In the genomic region with DNA sequence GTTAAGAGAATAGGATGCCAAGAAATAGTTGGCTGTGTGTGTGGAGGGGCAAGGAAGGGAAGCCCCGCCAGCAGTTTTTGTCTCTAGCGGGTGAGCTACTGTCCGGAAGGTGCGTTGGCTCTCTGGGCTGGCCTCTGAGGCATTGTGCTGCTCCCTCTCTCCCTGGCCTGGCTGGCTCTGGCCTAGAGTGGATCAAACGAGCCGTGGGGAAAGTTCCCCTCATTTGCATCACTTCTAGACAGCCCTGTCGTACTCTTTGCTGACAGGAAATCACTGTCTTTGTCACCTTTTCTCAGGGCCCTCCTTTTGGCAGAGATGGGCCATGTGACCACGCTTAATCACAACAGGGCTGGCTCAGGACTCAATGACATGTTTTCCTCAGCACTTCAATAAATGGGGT, we compare ENCODE assay signal across 8 cellular contexts.
DNase-seq lines count a peak whose midpoint lies in the region; ATAC-seq, FAIRE-seq and TF ChIP-seq lines count a peak whose summit lies in the region.

No MANE protein-coding gene starts in this region.

- H3K27me3 Mint-ChIP-seq in astrocyte (ENCODE audit: low read depth, unreplicated experiment), result no peaks in the 10 kb centered on the region

- H3K36me3 ChIP-seq in astrocyte (ENCODE audit: insufficient read depth, low read length) (no peaks in the 10 kb centered on the region), left lung (no peaks in the 10 kb centered on the region)

- FAIRE-seq in astrocyte (lab: Jason Lieb, UNC), result peak; percentile 9

- no peaks in the 10 kb centered on the region for H4K20me1 ChIP-seq in astrocyte (ENCODE audit: insufficient read depth, low read length)

- H3K4me1 ChIP-seq in astrocyte (ENCODE audit: insufficient read depth, low read length), result peaks cover 35% of the 10 kb centered on the region
- H3K4me1 ChIP-seq in left lung, result peaks cover 0 to 9% of the 10 kb centered on the region in 2 donors

- intact Hi-C loops in left lung (cut with DNase I), result no loop called here

- H3K9me3 Mint-ChIP-seq in astrocyte (ENCODE audit: unreplicated experiment), result no peaks in the 10 kb centered on the region

- DNase-seq in astrocyte (ENCODE audit: low read depth) (peak; percentile 59), left lung (peak; percentile 36 to 45), NCI-H2029 (lab: John Stamatoyannopoulos, UW) (no peak), mesenteric fat pad (ENCODE audit: low spot score) (no peak), NCI-H1436 treated with DMSO at 0.1 percent for 48 hours (lab: John Stamatoyannopoulos, UW) (no peak)
- peak; percentile 3 for DNase-seq in stimulated activated naive CD8-positive, alpha-beta T cell treated with anti-CD3 and anti-CD28 coated beads, Interleukin-15, Interleukin-2, amounts not matched to agents 100 U/mL and 50 U/mL, for 24 hours

- H3K4me3 ChIP-seq in astrocyte (ENCODE audit: insufficient read depth, low read depth, low read length) (no peak overlapping the region), left lung (no peak overlapping the region)

- H3K79me2 ChIP-seq in astrocyte (ENCODE audit: insufficient read depth, low read length), result no peaks in the 10 kb centered on the region

- H3K4me3 Mint-ChIP-seq in astrocyte (ENCODE audit: unreplicated experiment), result no peak overlapping the region

- H2AFZ ChIP-seq in astrocyte (ENCODE audit: low read depth, low read length), result peak overlapping the region; percentile 77

- peak overlapping the region; percentile 56 for H3K9ac ChIP-seq in astrocyte (ENCODE audit: low read length)

- H3K36me3 Mint-ChIP-seq in astrocyte (ENCODE audit: low read depth, unreplicated experiment), result no peaks in the 10 kb centered on the region

- H3K27ac Mint-ChIP-seq in astrocyte (ENCODE audit: unreplicated experiment), result peak overlapping the region; percentile 96

- peak overlapping the region; percentile 71 for H3K27ac ChIP-seq in astrocyte (ENCODE audit: low read depth, low read length)
- H3K27ac ChIP-seq in left lung, result peak overlapping the region; percentile 39 to 75

- TF ChIP-seq CTCF in astrocyte (IDR thresholded peaks at IDR 0.05; ENCODE audit: insufficient read depth, low read depth, low read length), result no peak
- TF ChIP-seq CTCF in left lung (IDR thresholded peaks at IDR 0.05), result no peak

- peak overlapping the region; percentile 26 for H3K4me2 ChIP-seq in astrocyte (ENCODE audit: low read length)

- H3K9me3 ChIP-seq in astrocyte (ENCODE audit: insufficient read depth, low read depth, low read length), result no peaks in the 10 kb centered on the region
- H3K9me3 ChIP-seq in left lung, result no peaks in the 10 kb centered on the region

- peaks cover 40% of the 10 kb centered on the region for H3K4me1 Mint-ChIP-seq in astrocyte (ENCODE audit: low read depth, unreplicated experiment)

- H3K27me3 ChIP-seq in astrocyte (ENCODE audit: insufficient read depth, low read length) (no peaks in the 10 kb centered on the region), left lung (no peaks in the 10 kb centered on the region)

- ATAC-seq in GM19324 (IDR thresholded peaks at IDR 0.05; ENCODE audit: low FRiP score, unreplicated experiment) (peak; percentile 97), HG03196 (IDR thresholded peaks at IDR 0.05; ENCODE audit: unreplicated experiment) (peak; percentile 74), left lung (peak; percentile 73)
- peak; percentile 32 for ATAC-seq in stimulated activated naive CD8-positive, alpha-beta T cell treated with anti-CD3 and anti-CD28 coated beads, Interleukin-15, Interleukin-2, amounts not matched to agents 100 U/mL and 50 U/mL, for 24 hours

Comparison
In these comparisons a context has a peak if more than half of its experiments do, and no peak if none do; other contexts are left out.
1. ATAC-seq: peak in every context shown above with its lines; median percentile 97 in GM19324; 74 in HG03196; 73 in left lung; 32 in stimulated activated naive CD8-positive, alpha-beta T cell treated with anti-CD3 and anti-CD28 coated beads, Interleukin-15, Interleukin-2, amounts not matched to agents 100 U/mL and 50 U/mL, for 24 hours.
2. DNase-seq: peak in astrocyte (single experiment), left lung (2 of 2) and stimulated activated naive CD8-positive, alpha-beta T cell treated with anti-CD3 and anti-CD28 coated beads, Interleukin-15, Interleukin-2, amounts not matched to agents 100 U/mL and 50 U/mL, for 24 hours (single experiment); none in NCI-H2029 (single experiment), mesenteric fat pad (single experiment) and NCI-H1436 treated with DMSO at 0.1 percent for 48 hours (single experiment).